In genomic region chr1:15343729-15344128, GRCh38 we compare ENCODE assay signal across 11 cellular contexts.
DNase-seq lines count a peak whose midpoint lies in the region; ATAC-seq and TF ChIP-seq lines count a peak whose summit lies in the region.
"Had no signal": no experiment of that assay in that cellular context is flagged by ENCODE, and none has a peak within 500 bp of the region (broad histone marks: within the 10 kb centered on the region; RNA-seq: fewer than 3 reads in every experiment).

No MANE protein-coding gene starts in this region.

- H3K36me3 Mint-ChIP-seq in activated CD4-positive, alpha-beta T cell treated with anti-CD3 and anti-CD28 coated beads, Interleukin-2, amount 10 ng/mL, durations not matched to agents 7 days and 5 days (ENCODE audit: low read depth): no peaks in the 10 kb centered on the region

- H3K36me3 ChIP-seq in brain microvascular endothelial cell (replicated peaks): no peaks in the 10 kb centered on the region
- no peaks in the 10 kb centered on the region for H3K36me3 ChIP-seq in uterus
- H3K36me3 ChIP-seq in WERI-Rb-1: no peaks in the 10 kb centered on the region

- intact Hi-C loops in uterus (cut with DNase I; ENCODE audit: low total_unique reads): no loop called here

- no peaks in the 10 kb centered on the region for H3K9me3 ChIP-seq in uterus
- H3K9me3 ChIP-seq in WERI-Rb-1 (ENCODE audit: severe bottlenecking): no peaks in the 10 kb centered on the region

- in situ Hi-C loops in brain microvascular endothelial cell (cut with HindIII; ENCODE audit: low pct_ligation_motif_present, low sequenced_read_pairs): no loop called here

- no peaks in the 10 kb centered on the region for H3K4me1 ChIP-seq in uterus

- no peak for DNase-seq in activated CD4-positive, alpha-beta T cell treated with anti-CD3 and anti-CD28 coated beads, Interleukin-2, amount 10 ng/mL, durations not matched to agents 7 days and 5 days
- DNase-seq in activated CD4-positive, alpha-beta T cell treated with anti-CD3 and anti-CD28 coated beads, Interleukin-2, amount 50 U/mL, for 1 hour: no peak
- DNase-seq in brain microvascular endothelial cell: peak; percentile 55
- DNase-seq in left kidney (ENCODE audit: low read depth, low spot score): peak; percentile 89
- DNase-seq in uterus: peak; percentile 63 to 76
- DNase-seq in WERI-Rb-1: no peak
- no peak for DNase-seq in NCI-H187 (lab: John Stamatoyannopoulos, UW)
- DNase-seq: erythroblast, H7, NCI-H1417 treated with DMSO at 0.1 percent for 48 hours had no signal

- TF ChIP-seq POLR2A in uterus (IDR thresholded peaks at IDR 0.05): no peak

- peak overlapping the region; percentile 5 for H3K4me3 Mint-ChIP-seq in activated CD4-positive, alpha-beta T cell treated with anti-CD3 and anti-CD28 coated beads, Interleukin-2, amount 10 ng/mL, durations not matched to agents 7 days and 5 days

- H3K27ac ChIP-seq in brain microvascular endothelial cell (no peak overlapping the region), uterus (peak overlapping the region; percentile 28 to 60), WERI-Rb-1 (no peak overlapping the region)

- no peak overlapping the region for H3K4me3 ChIP-seq in brain microvascular endothelial cell (ENCODE audit: low read depth, low read length)
- no peak overlapping the region for H3K4me3 ChIP-seq in uterus
- no peak overlapping the region for H3K4me3 ChIP-seq in WERI-Rb-1 (ENCODE audit: low read depth, low read length)

- H3K27ac Mint-ChIP-seq in activated CD4-positive, alpha-beta T cell treated with anti-CD3 and anti-CD28 coated beads, Interleukin-2, amount 10 ng/mL, durations not matched to agents 7 days and 5 days: peak overlapping the region; percentile 47

- ATAC-seq in HG02642 (IDR thresholded peaks at IDR 0.05; ENCODE audit: poor library complexity, unreplicated experiment): no peak

- H3K4me1 Mint-ChIP-seq in activated CD4-positive, alpha-beta T cell treated with anti-CD3 and anti-CD28 coated beads, Interleukin-2, amount 10 ng/mL, durations not matched to agents 7 days and 5 days: peaks cover 74% of the 10 kb centered on the region

- CTCF ChIA-PET in activated CD4-positive, alpha-beta T cell treated with anti-CD3 and anti-CD28 coated beads, Interleukin-2, amount 10 ng/mL, durations not matched to agents 7 days and 5 days (lab: Charles Lee): interaction anchor here (0.6 to 1.2 kb wide), 2 partner anchors 12 to 82 kb away, joined by 3 to 5 read pairs; no protein-coding TSS in a partner anchor

- peaks cover 9% of the 10 kb centered on the region for H3K27me3 Mint-ChIP-seq in activated CD4-positive, alpha-beta T cell treated with anti-CD3 and anti-CD28 coated beads, Interleukin-2, amount 10 ng/mL, durations not matched to agents 7 days and 5 days

- H3K9me3 Mint-ChIP-seq in activated CD4-positive, alpha-beta T cell treated with anti-CD3 and anti-CD28 coated beads, Interleukin-2, amount 10 ng/mL, durations not matched to agents 7 days and 5 days: no peaks in the 10 kb centered on the region

- POLR2A ChIA-PET in activated CD4-positive, alpha-beta T cell treated with anti-CD3 and anti-CD28 coated beads, Interleukin-2, amount 10 ng/mL, durations not matched to agents 7 days and 5 days (lab: Charles Lee): no interaction called here

- TF ChIP-seq CTCF in brain microvascular endothelial cell (IDR thresholded peaks at IDR 0.05; ENCODE audit: low read depth, low read length, missing control alignments): no peak
- TF ChIP-seq CTCF in uterus (IDR thresholded peaks at IDR 0.05): no peak
- TF ChIP-seq CTCF in WERI-Rb-1 (IDR thresholded peaks at IDR 0.05; ENCODE audit: low read depth, low read length): no peak

- no peaks in the 10 kb centered on the region for H3K27me3 ChIP-seq in brain microvascular endothelial cell (replicated peaks)
- H3K27me3 ChIP-seq in uterus: no peaks in the 10 kb centered on the region
- no peaks in the 10 kb centered on the region for H3K27me3 ChIP-seq in WERI-Rb-1 (ENCODE audit: insufficient read depth, low read depth, severe bottlenecking)

Comparison
In these comparisons a context has a peak if more than half of its experiments do, and no peak if none do; other contexts are left out.
1. DNase-seq: peak in brain microvascular endothelial cell (single experiment), left kidney (single experiment) and uterus (2 of 2); none in activated CD4-positive, alpha-beta T cell treated with anti-CD3 and anti-CD28 coated beads, Interleukin-2, amount 10 ng/mL, durations not matched to agents 7 days and 5 days (single experiment), activated CD4-positive, alpha-beta T cell treated with anti-CD3 and anti-CD28 coated beads, Interleukin-2, amount 50 U/mL, for 1 hour (single experiment), WERI-Rb-1 (single experiment) and NCI-H187 (0 of 2).
2. H3K27ac ChIP-seq: peak in uterus (2 of 2); none in brain microvascular endothelial cell (single experiment) and WERI-Rb-1 (single experiment).